Comparison of ENCODE assay signal across 8 cellular contexts in genomic region chr9:83981126-83981871, GRCh38. TPM values are rescaled to one million over a fixed set of nuclear protein-coding genes. Genes with fewer than 3 reads are reported as not detected.
A peak's percentile ranks its signal among the peaks of the same experiment; 100 is the strongest.
DNase-seq lines count a peak whose midpoint lies in the region; ATAC-seq and TF ChIP-seq lines count a peak whose summit lies in the region.

No MANE protein-coding gene starts in this region.

- H3K9me3 Mint-ChIP-seq in activated CD4-positive, alpha-beta T cell treated with anti-CD3 and anti-CD28 coated beads, Interleukin-2, amount 10 ng/mL, durations not matched to agents 24 days and 14 days = no peaks in the 10 kb centered on the region

- TF ChIP-seq CTCF in tibial nerve (IDR thresholded peaks at IDR 0.05) = no peak

- no peak for TF ChIP-seq EP300 in tibial nerve (IDR thresholded peaks at IDR 0.05)

- peaks cover 48% of the 10 kb centered on the region for H3K36me3 Mint-ChIP-seq in activated CD4-positive, alpha-beta T cell treated with anti-CD3 and anti-CD28 coated beads, Interleukin-2, amount 10 ng/mL, durations not matched to agents 24 days and 14 days (ENCODE audit: low read depth)

- WGBS in ectodermal cell, 2 experiments = 0 to 1% methylated on average over 27 to 28 of the region's 29 CpGs
- 2% methylated on average over 22 to 26 of the region's 29 CpGs for WGBS in tibial nerve, 2 donors

- ATAC-seq in SK-N-SH treated with all-trans-retinoic acid at 6 μM for 48 hours = peak; percentile 38
- no peak for ATAC-seq in GM21367 (IDR thresholded peaks at IDR 0.05; ENCODE audit: unreplicated experiment)

- H3K4me3 ChIP-seq in ectodermal cell (ENCODE audit: insufficient read depth, low read depth, low read length) = peak overlapping the region; percentile 80
- H3K4me3 ChIP-seq in tibial nerve = peak overlapping the region; percentile 90 to 93 (median 90)

- intact Hi-C loops in activated CD4-positive, alpha-beta T cell treated with anti-CD3 and anti-CD28 coated beads, Interleukin-2, amount 10 ng/mL, durations not matched to agents 24 days and 14 days (cut with micrococcal nuclease) = loop anchor here (2.0 to 10.0 kb wide), 3 partner anchors 164 to 1764 kb away; partner anchors contain the start of gene AGTPBP1

- H3K27ac Mint-ChIP-seq in activated CD4-positive, alpha-beta T cell treated with anti-CD3 and anti-CD28 coated beads, Interleukin-2, amount 10 ng/mL, durations not matched to agents 24 days and 14 days = peak overlapping the region; percentile 98

- peak overlapping the region; percentile 98 for H3K27ac ChIP-seq in ectodermal cell (ENCODE audit: insufficient read depth, low read depth, low read length, poor library complexity, severe bottlenecking)
- H3K27ac ChIP-seq in tibial nerve = peak overlapping the region; percentile 99

- peak; percentile 76 for DNase-seq in activated CD4-positive, alpha-beta T cell treated with anti-CD3 and anti-CD28 coated beads, Interleukin-2, amount 10 ng/mL, durations not matched to agents 24 days and 14 days
- DNase-seq in activated CD4-positive, alpha-beta T cell treated with anti-CD3 and anti-CD28 coated beads, Interleukin-2, amount 50 U/mL, for 4 hours = no peak
- DNase-seq in HT-29 (ENCODE audit: low spot score) = peak; percentile 57
- peak; percentile 40 for DNase-seq in medulla oblongata (ENCODE audit: extremely low spot score)
- peak in 1 of 2 donors; percentile 8 for DNase-seq in tibial nerve (ENCODE audit: low spot score in 2 of 2)

- H3K9me3 ChIP-seq in ectodermal cell (ENCODE audit: control insufficient read depth, low read length) (no peaks in the 10 kb centered on the region), tibial nerve (no peaks in the 10 kb centered on the region)

- H3K27me3 ChIP-seq in ectodermal cell (ENCODE audit: control insufficient read depth, insufficient read depth, low read length, poor library complexity, severe bottlenecking) = no peaks in the 10 kb centered on the region
- no peaks in the 10 kb centered on the region for H3K27me3 ChIP-seq in tibial nerve

- H3K4me1 Mint-ChIP-seq in activated CD4-positive, alpha-beta T cell treated with anti-CD3 and anti-CD28 coated beads, Interleukin-2, amount 10 ng/mL, durations not matched to agents 24 days and 14 days = peaks cover 28% of the 10 kb centered on the region

- H3K4me1 ChIP-seq in ectodermal cell (ENCODE audit: control insufficient read depth, insufficient read depth, low read length) (peaks cover 10% of the 10 kb centered on the region), tibial nerve (peaks cover 6 to 26% (median 18%) of the 10 kb centered on the region in 4 donors)

- TF ChIP-seq POLR2A in tibial nerve (IDR thresholded peaks at IDR 0.05) = no peak

- peak overlapping the region; percentile 94 for H3K4me3 Mint-ChIP-seq in activated CD4-positive, alpha-beta T cell treated with anti-CD3 and anti-CD28 coated beads, Interleukin-2, amount 10 ng/mL, durations not matched to agents 24 days and 14 days

- no peaks in the 10 kb centered on the region for H3K27me3 Mint-ChIP-seq in activated CD4-positive, alpha-beta T cell treated with anti-CD3 and anti-CD28 coated beads, Interleukin-2, amount 10 ng/mL, durations not matched to agents 24 days and 14 days

- H3K36me3 ChIP-seq in ectodermal cell (ENCODE audit: control insufficient read depth, insufficient read depth, low read length) = peaks cover 5% of the 10 kb centered on the region
- H3K36me3 ChIP-seq in tibial nerve = peaks cover 0 to 7% (median 2%) of the 10 kb centered on the region in 3 donors

TF ChIP-seq in SK-N-SH treated with all-trans-retinoic acid at 6 μM for 48 hours, 23 proteins besides CTCF, POLR2A, EP300 and RAD21:
- no peak for TF ChIP-seq ZFP30 (CRISPR knock-in tag; IDR thresholded peaks at IDR 0.05)
- TF ChIP-seq SNAI2 (CRISPR knock-in tag; IDR thresholded peaks at IDR 0.05) = no peak
- TF ChIP-seq TOX (CRISPR knock-in tag; IDR thresholded peaks at IDR 0.05; ENCODE audit: borderline replicate concordance) = no peak
- TF ChIP-seq, protein P1, sequence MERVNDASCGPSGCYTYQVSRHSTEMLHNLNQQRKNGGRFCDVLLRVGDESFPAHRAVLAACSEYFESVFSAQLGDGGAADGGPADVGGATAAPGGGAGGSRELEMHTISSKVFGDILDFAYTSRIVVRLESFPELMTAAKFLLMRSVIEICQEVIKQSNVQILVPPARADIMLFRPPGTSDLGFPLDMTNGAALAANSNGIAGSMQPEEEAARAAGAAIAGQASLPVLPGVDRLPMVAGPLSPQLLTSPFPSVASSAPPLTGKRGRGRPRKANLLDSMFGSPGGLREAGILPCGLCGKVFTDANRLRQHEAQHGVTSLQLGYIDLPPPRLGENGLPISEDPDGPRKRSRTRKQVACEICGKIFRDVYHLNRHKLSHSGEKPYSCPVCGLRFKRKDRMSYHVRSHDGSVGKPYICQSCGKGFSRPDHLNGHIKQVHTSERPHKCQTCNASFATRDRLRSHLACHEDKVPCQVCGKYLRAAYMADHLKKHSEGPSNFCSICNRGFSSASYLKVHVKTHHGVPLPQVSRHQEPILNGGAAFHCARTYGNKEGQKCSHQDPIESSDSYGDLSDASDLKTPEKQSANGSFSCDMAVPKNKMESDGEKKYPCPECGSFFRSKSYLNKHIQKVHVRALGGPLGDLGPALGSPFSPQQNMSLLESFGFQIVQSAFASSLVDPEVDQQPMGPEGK (CRISPR knock-in tag; IDR thresholded peaks at IDR 0.05; ENCODE audit: borderline replicate concordance) = no peak
- TF ChIP-seq ZNF565 (CRISPR knock-in tag; conservative IDR thresholded peaks at IDR 0.05; ENCODE audit: low read depth) = no peak
TF ChIP-seq in SK-N-SH treated with all-trans-retinoic acid at 6 μM for 48 hours: peak in this region for 0.

RNA-seq across cellular contexts. Expression of gene RMI1, which starts 0.7 kb away (rescaled TPM):
- total RNA-seq in activated CD4-positive, alpha-beta T cell treated with anti-CD3 and anti-CD28 coated beads, Interleukin-2, amount 10 ng/mL, durations not matched to agents 24 days and 14 days = 28.9 and 29.3 TPM in 2 replicates
- total RNA-seq in HT-29 (2014; rRNA removed; shearing (Covaris generic)) = 2.2 and 2.4 TPM in 2 replicates
- 34.8 TPM for polyA plus RNA-seq in ectodermal cell (2013, experiment 1 of 4)
- polyA plus RNA-seq in ectodermal cell (2013, experiment 2 of 4) = 35.0 TPM
- polyA plus RNA-seq in ectodermal cell (2013, experiment 3 of 4) = 34.2 TPM
- polyA plus RNA-seq in ectodermal cell (2013, experiment 4 of 4) = 35.4 TPM
- 1 to 10 TPM; 1.8 to 5.2 (median 2.6) TPM for total RNA-seq in tibial nerve

RNA-seq across cellular contexts. Expression of gene HNRNPK, which starts 1.3 kb away (rescaled TPM):
- 892 and 897 TPM in 2 replicates for total RNA-seq in activated CD4-positive, alpha-beta T cell treated with anti-CD3 and anti-CD28 coated beads, Interleukin-2, amount 10 ng/mL, durations not matched to agents 24 days and 14 days
- total RNA-seq in HT-29 (2014; rRNA removed; shearing (Covaris generic)) = 552 and 575 TPM in 2 replicates
- polyA plus RNA-seq in ectodermal cell (2013, experiment 1 of 4) = 1,275 TPM
- polyA plus RNA-seq in ectodermal cell (2013, experiment 2 of 4) = 1,111 TPM
- 781 TPM for polyA plus RNA-seq in ectodermal cell (2013, experiment 3 of 4)
- 878 TPM for polyA plus RNA-seq in ectodermal cell (2013, experiment 4 of 4)
- total RNA-seq in tibial nerve = 100 to 1,000 TPM; 282 to 404 (median 349) TPM

Comparison
In these comparisons a context has a peak if more than half of its experiments do, and no peak if none do; other contexts are left out.
1. DNase-seq: peak in activated CD4-positive, alpha-beta T cell treated with anti-CD3 and anti-CD28 coated beads, Interleukin-2, amount 10 ng/mL, durations not matched to agents 24 days and 14 days (single experiment), HT-29 (single experiment) and medulla oblongata (single experiment); none in activated CD4-positive, alpha-beta T cell treated with anti-CD3 and anti-CD28 coated beads, Interleukin-2, amount 50 U/mL, for 4 hours (0 of 2).